Comparison of ENCODE assay signal across 33 cellular contexts in the genomic region with DNA sequence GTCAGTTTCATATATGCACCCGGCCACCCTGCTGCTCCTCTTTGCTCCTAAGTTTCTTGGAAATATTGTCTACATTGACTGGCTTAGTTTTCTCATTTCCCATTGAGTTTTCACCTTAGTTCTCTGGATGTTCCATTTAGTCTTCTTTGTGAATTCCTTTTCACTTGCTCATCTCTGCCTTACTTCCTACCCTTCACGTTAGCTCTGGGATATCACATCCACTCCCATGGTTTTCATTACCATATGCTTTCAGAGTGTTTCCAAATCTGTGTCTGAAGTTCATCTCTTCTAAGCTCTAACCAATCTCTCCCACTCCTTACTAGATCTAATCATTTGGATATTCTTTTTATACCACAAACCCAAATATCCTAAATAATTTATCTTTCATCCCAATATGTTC.
DNase-seq lines count a peak whose midpoint lies in the region; ATAC-seq, FAIRE-seq and TF ChIP-seq lines count a peak whose summit lies in the region.
"Had no signal": no experiment of that assay in that cellular context is flagged by ENCODE, and none has a peak within 500 bp of the region (broad histone marks: within the 10 kb centered on the region; RNA-seq: fewer than 3 reads in every experiment).

No MANE protein-coding gene starts in this region.

- H3K9me3 ChIP-seq in GM23248 (ENCODE audit: low read depth) (no peaks in the 10 kb centered on the region), adipocyte (ENCODE audit: control insufficient read depth, low read length) (no peaks in the 10 kb centered on the region)
- H3K9me3 ChIP-seq: neutrophil, stomach, uterus had no signal

- no peaks in the 10 kb centered on the region for H3K4me1 Mint-ChIP-seq in effector memory CD8-positive, alpha-beta T cell (ENCODE audit: low read depth in 2 of 2)
- H3K4me1 Mint-ChIP-seq: naive B cell, T-helper 17 cell had no signal

- intact Hi-C loops in sciatic nerve (cut with DNase I) = no loop called here

- H3K4me1 ChIP-seq in GM23248 (ENCODE audit: insufficient read depth) = peaks cover 44% of the 10 kb centered on the region
- peaks cover 50% of the 10 kb centered on the region for H3K4me1 ChIP-seq in adipocyte (ENCODE audit: control insufficient read depth, insufficient read depth, low read length)

- H3K4me3 ChIP-seq in GM23248 = no peak overlapping the region
- H3K4me3 ChIP-seq in adipocyte (ENCODE audit: low read length) = no peak overlapping the region
- no peak overlapping the region for H3K4me3 ChIP-seq in fibroblast of the aortic adventitia (ENCODE audit: low read depth, low read length)
- H3K4me3 ChIP-seq: BLaER1 treated with 17β-estradiol and CSF1 and Interleukin-3, amounts not matched to agents 10 nM and 100 nM; spleen; stomach; uterus had no signal

- H3K27me3 Mint-ChIP-seq in effector memory CD8-positive, alpha-beta T cell = peaks cover 18 to 22% of the 10 kb centered on the region in 2 donors
- H3K27me3 Mint-ChIP-seq: activated CD4-positive, alpha-beta memory T cell treated with anti-CD3 and anti-CD28 coated beads for 36 hours had no signal

- no peaks in the 10 kb centered on the region for H3K36me3 Mint-ChIP-seq in effector memory CD8-positive, alpha-beta T cell (ENCODE audit: insufficient read depth)

- DNase-seq in GM23248 (peak; percentile 29), adipocyte (ENCODE audit: low read depth) (peak; percentile 34), fibroblast of the aortic adventitia (ENCODE audit: low read depth) (peak; percentile 50), sciatic nerve (ENCODE audit: low spot score) (no peak), H54 (ENCODE audit: insufficient read length, low spot score) (no peak)
- no peak for DNase-seq in effector memory CD8-positive, alpha-beta T cell
- DNase-seq: activated CD4-positive, alpha-beta memory T cell treated with anti-CD3 and anti-CD28 coated beads for 36 hours; activated naive CD4-positive, alpha-beta T cell treated with Interleukin-2 at 50 U/mL for 16 hours; activated T-cell treated with anti-CD3 and anti-CD28 coated beads, Interleukin-2, amount 50 U/mL, for 72 hours; brain microvascular endothelial cell; DMS153; GOT3; islet precursor cell; KBM-7; left ventricle myocardium superior; naive B cell; NCI-H1092 treated with DMSO at 0.1 percent for 48 hours; NCI-H187 treated with DMSO at 0.1 percent for 48 hours; NCI-H2171; NCI-H524; posterior cingulate gyrus; right cardiac atrium; spleen; stimulated activated CD4-positive, alpha-beta T cell treated with anti-CD3 and anti-CD28 coated beads, Interleukin-2, amount 100 ng/mL, for 24 hours; stomach; T-helper 17 cell; uterus had no signal

- H2AFZ ChIP-seq in GM23248 = no peak overlapping the region; the same call in 1 of the 2 replicates

- H3K4me2 ChIP-seq in GM23248 (ENCODE audit: unreplicated experiment) = peak overlapping the region; percentile 40

- H3K27me3 ChIP-seq in GM23248 (replicated peaks; ENCODE audit: insufficient read depth) (no peaks in the 10 kb centered on the region), adipocyte (replicated peaks; ENCODE audit: control insufficient read depth, insufficient read depth, low read length) (no peaks in the 10 kb centered on the region)
- H3K27me3 ChIP-seq: BLaER1 treated with 17β-estradiol and CSF1 and Interleukin-3, amounts not matched to agents 10 nM and 100 nM; brain microvascular endothelial cell; neutrophil; spleen; stomach; uterus had no signal

- 47 to 50% methylated on average over 2 of the region's 2 CpGs for WGBS in GM23248 (ENCODE audit: low coverage in 1 of 2, low lambda C conversion rate in 2 of 2, missing lambda C conversion rate in 2 of 2), 2 experiments

- TF ChIP-seq CTCF in fibroblast of the aortic adventitia (IDR thresholded peaks at IDR 0.05; ENCODE audit: insufficient read depth, low read length) = no peak

- TF ChIP-seq POLR2A in H54 (IDR thresholded peaks at IDR 0.05; ENCODE audit: low read depth, low read length) = no peak

- H3K9me3 Mint-ChIP-seq in effector memory CD8-positive, alpha-beta T cell = no peaks in the 10 kb centered on the region

- H3K36me3 ChIP-seq in GM23248 (ENCODE audit: low read depth) = no peaks in the 10 kb centered on the region
- no peaks in the 10 kb centered on the region for H3K36me3 ChIP-seq in adipocyte (ENCODE audit: control insufficient read depth, insufficient read depth, low read length, severe bottlenecking)
- H3K36me3 ChIP-seq: BLaER1 treated with 17β-estradiol and CSF1 and Interleukin-3, amounts not matched to agents 10 nM and 100 nM; brain microvascular endothelial cell; neutrophil; spleen; stomach; uterus had no signal

- no peaks in the 10 kb centered on the region for H4K20me1 ChIP-seq in GM23248 (ENCODE audit: insufficient read depth)
- H4K20me1 ChIP-seq: BLaER1 treated with 17β-estradiol and CSF1 and Interleukin-3, amounts not matched to agents 10 nM and 100 nM had no signal

- no peak overlapping the region for H3K27ac ChIP-seq in GM23248
- H3K27ac ChIP-seq: BLaER1 treated with 17β-estradiol and CSF1 and Interleukin-3, amounts not matched to agents 10 nM and 100 nM; brain microvascular endothelial cell; neutrophil; spleen; stomach had no signal

- ATAC-seq in sciatic nerve = peak; percentile 25
- ATAC-seq in HG02763 (IDR thresholded peaks at IDR 0.05; ENCODE audit: unreplicated experiment) = no peak
- ATAC-seq in effector memory CD8-positive, alpha-beta T cell (replicated peaks) = no peak
- ATAC-seq: activated CD4-positive, CD25-positive, alpha-beta regulatory T cell treated with anti-CD3 and anti-CD28 coated beads, Interleukin-2, amount 50 U/mL, for 24 hours; SK-N-SH treated with all-trans-retinoic acid at 6 μM for 48 hours; T-helper 17 cell had no signal

- H3F3A ChIP-seq in GM23248 (ENCODE audit: insufficient read depth) = peaks cover 19% of the 10 kb centered on the region; the same call in 1 of the 2 replicates

- no peaks in the 10 kb centered on the region for H3K79me2 ChIP-seq in GM23248 (ENCODE audit: insufficient read depth)

- no peak overlapping the region for H3K4me3 Mint-ChIP-seq in effector memory CD8-positive, alpha-beta T cell
- H3K4me3 Mint-ChIP-seq: activated CD4-positive, alpha-beta memory T cell treated with anti-CD3 and anti-CD28 coated beads for 36 hours; activated T-cell treated with anti-CD3 and anti-CD28 coated beads, Interleukin-2, amount 50 U/mL, for 72 hours; naive B cell; T-helper 17 cell had no signal

- H3K9ac ChIP-seq in GM23248 (no peak overlapping the region), adipocyte (ENCODE audit: low read length) (peak overlapping the region; percentile 15)
- H3K9ac ChIP-seq: BLaER1 treated with 17β-estradiol and CSF1 and Interleukin-3, amounts not matched to agents 10 nM and 100 nM had no signal

- H3K27ac Mint-ChIP-seq in effector memory CD8-positive, alpha-beta T cell = no peak overlapping the region
- H3K27ac Mint-ChIP-seq: activated CD4-positive, alpha-beta memory T cell treated with anti-CD3 and anti-CD28 coated beads for 36 hours; activated T-cell treated with anti-CD3 and anti-CD28 coated beads, Interleukin-2, amount 50 U/mL, for 72 hours; T-helper 17 cell had no signal

- in situ Hi-C loops in GM23248 (cut with MboI) = no loop called here

- H3K9me2 ChIP-seq in GM23248 (ENCODE audit: insufficient read depth) = no peaks in the 10 kb centered on the region; the same call in 1 of the 2 replicates

- no peak for FAIRE-seq in H54 (lab: Jason Lieb, UNC)
- FAIRE-seq: TTC549 had no signal

Comparison
In these comparisons a context has a peak if more than half of its experiments do, and no peak if none do; other contexts are left out.
1. DNase-seq: peak in GM23248 (single experiment), adipocyte (single experiment) and fibroblast of the aortic adventitia (single experiment); none in sciatic nerve (single experiment), H54 (single experiment) and effector memory CD8-positive, alpha-beta T cell (0 of 3).